ENCODE assay signal across 9 cellular contexts in the genomic region with DNA sequence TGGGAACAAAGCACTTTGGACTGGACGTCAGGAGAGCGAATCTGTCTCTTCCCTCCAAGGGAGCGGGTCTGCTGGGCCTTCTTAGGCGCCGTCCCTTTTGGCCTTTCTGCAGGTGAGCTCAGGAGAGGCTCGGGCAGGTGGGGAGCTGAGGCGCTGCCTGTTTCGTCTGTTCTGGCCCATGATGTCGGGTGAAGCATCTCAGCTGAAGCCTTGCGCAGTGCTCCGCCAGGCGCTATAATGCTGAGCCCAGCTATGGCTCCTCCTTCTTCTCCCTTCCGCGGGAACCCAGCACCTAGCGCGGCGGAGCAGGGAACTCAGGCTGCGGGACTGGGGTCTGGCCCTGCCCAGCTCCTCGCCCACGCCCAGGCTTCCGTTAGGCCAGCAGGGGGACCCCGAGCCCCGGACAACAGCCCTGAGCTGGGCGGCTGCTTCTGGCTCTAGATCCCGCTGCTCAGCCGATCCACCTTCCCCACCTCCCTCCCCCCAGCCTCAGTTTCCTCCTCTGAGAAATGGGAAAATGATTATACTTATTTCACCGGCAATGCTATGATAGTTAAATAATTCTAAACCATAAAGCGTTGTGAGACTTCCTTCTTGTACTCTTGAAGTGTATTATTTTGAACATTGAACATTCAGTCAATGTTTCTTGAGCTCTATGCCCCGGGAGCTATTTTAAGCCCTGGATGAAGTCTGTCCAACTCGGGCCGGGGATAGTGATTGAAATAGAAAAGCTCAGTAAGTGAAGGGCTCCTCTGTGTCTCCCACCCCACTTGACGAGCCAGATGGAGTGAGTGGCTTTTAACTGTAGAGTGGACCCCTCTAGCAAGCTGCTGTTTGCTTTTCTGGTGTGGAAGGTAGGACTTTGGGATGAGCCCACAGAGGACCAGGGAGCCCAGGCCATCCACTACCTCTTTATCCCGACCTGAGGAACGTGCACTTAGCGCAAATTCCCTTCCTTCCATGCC. TPM values are rescaled to one million over a fixed set of nuclear protein-coding genes. Genes with fewer than 3 reads are reported as not detected.
DNase-seq lines count a peak whose midpoint lies in the region; ATAC-seq and TF ChIP-seq lines count a peak whose summit lies in the region.
"Had no signal": no experiment of that assay in that cellular context is flagged by ENCODE, and none has a peak within 500 bp of the region (broad histone marks: within the 10 kb centered on the region; RNA-seq: fewer than 3 reads in every experiment).

No MANE protein-coding gene starts in this region.

- no peaks in the 10 kb centered on the region for H3K36me3 Mint-ChIP-seq in activated T-cell treated with anti-CD3 and anti-CD28 coated beads, Interleukin-2, amount 50 U/mL, for 4 hours (ENCODE audit: insufficient read depth)
- H3K36me3 Mint-ChIP-seq in nephron (ENCODE audit: low read depth), result no peaks in the 10 kb centered on the region

- H3K4me1 Mint-ChIP-seq in activated T-cell treated with anti-CD3 and anti-CD28 coated beads, Interleukin-2, amount 50 U/mL, for 4 hours (ENCODE audit: low read depth), result no peaks in the 10 kb centered on the region
- H3K4me1 Mint-ChIP-seq in nephron, result peaks cover 46% of the 10 kb centered on the region

- intact Hi-C loops in aorta (cut with DNase I), result loop anchor here (1.0 to 5.0 kb wide), 2 partner anchors 99 kb away; no protein-coding TSS in a partner anchor

- H3K4me1 ChIP-seq in aorta (ENCODE audit: control insufficient read depth in 1 of 2, insufficient read depth in 2 of 2, low read length in 2 of 2), result no peaks in the 10 kb centered on the region

- no peaks in the 10 kb centered on the region for H3K36me3 ChIP-seq in aorta (ENCODE audit: control insufficient read depth in 1 of 2, insufficient read depth in 2 of 2, low read length in 1 of 2)

- peaks cover 54% of the 10 kb centered on the region for H3K27me3 Mint-ChIP-seq in activated T-cell treated with anti-CD3 and anti-CD28 coated beads, Interleukin-2, amount 50 U/mL, for 4 hours (ENCODE audit: low read depth)
- peaks cover 36% of the 10 kb centered on the region for H3K27me3 Mint-ChIP-seq in nephron (ENCODE audit: low read depth)

- peak; percentile 37 to 38 for ATAC-seq in activated T-cell treated with anti-CD3 and anti-CD28 coated beads, Interleukin-2, amount 50 U/mL, for 4 hours
- peak; percentile 88 for ATAC-seq in aorta (ENCODE audit: low FRiP score)
- ATAC-seq in GM18873 (IDR thresholded peaks at IDR 0.05; ENCODE audit: low FRiP score, unreplicated experiment), result no peak

- no peak overlapping the region for H3K4me3 Mint-ChIP-seq in activated T-cell treated with anti-CD3 and anti-CD28 coated beads, Interleukin-2, amount 50 U/mL, for 4 hours
- H3K4me3 Mint-ChIP-seq in nephron, result peak overlapping the region in 1 of 3 experiments; percentile 3

- no peak for DNase-seq in activated T-cell treated with anti-CD3 and anti-CD28 coated beads, Interleukin-2, amount 50 U/mL, for 4 hours
- DNase-seq in activated T-cell treated with anti-CD3 and anti-CD28 coated beads for 4 hours (no peak), NCI-H1048 (lab: John Stamatoyannopoulos, UW) (peak; percentile 16), UCSD-AML1 (lab: John Stamatoyannopoulos, UW; ENCODE audit: unreplicated experiment) (peak; percentile 56), fibroblast of peridontal ligament (ENCODE audit: extremely low read depth) (peak; percentile 53), aorta (peak; percentile 77 to 92)

- H3K4me3 ChIP-seq in aorta (ENCODE audit: low read length in 2 of 2), result no peak overlapping the region

- H3K9me3 ChIP-seq in aorta (ENCODE audit: control insufficient read depth, low read length), result no peaks in the 10 kb centered on the region

- peak; percentile 87 to 92 (median 89) for TF ChIP-seq CTCF in nephron (IDR thresholded peaks at IDR 0.05; ENCODE audit: unreplicated experiment in 3 of 3)

- H3K27me3 ChIP-seq in aorta (ENCODE audit: control insufficient read depth in 1 of 2, insufficient read depth in 2 of 2, low read length in 1 of 2), result no peaks in the 10 kb centered on the region

- no peaks in the 10 kb centered on the region for H3K9me3 Mint-ChIP-seq in activated T-cell treated with anti-CD3 and anti-CD28 coated beads, Interleukin-2, amount 50 U/mL, for 4 hours
- no peaks in the 10 kb centered on the region for H3K9me3 Mint-ChIP-seq in nephron

- 16% methylated on average over 35 of the region's 35 CpGs for WGBS in aorta, 2 donors

- H3K27ac ChIP-seq in aorta (ENCODE audit: low read depth in 1 of 2, low read length in 2 of 2), result no peak overlapping the region
- H3K27ac ChIP-seq: epithelial cell of prostate had no signal

- H3K27ac Mint-ChIP-seq in nephron, result peak overlapping the region in 2 of 3 experiments; percentile 1 to 54

RNA-seq across cellular contexts. Expression of gene ADORA1, which starts 9.6 kb away (rescaled TPM):
- under 1 TPM in 1 of 3 donors, not detected in 2; 0.10 TPM for total RNA-seq in activated T-cell treated with anti-CD3 and anti-CD28 coated beads, Interleukin-2, amount 50 U/mL, for 4 hours
- total RNA-seq in aorta, result 1 to 10 TPM in 1 of 2 donors, under 1 TPM in 1; 0.71 to 2.5 TPM
- polyA plus RNA-seq in aorta, result not detected

RNA-seq across cellular contexts. Expression of gene MYOG, which starts 32.1 kb away (rescaled TPM):
- total RNA-seq in activated T-cell treated with anti-CD3 and anti-CD28 coated beads, Interleukin-2, amount 50 U/mL, for 4 hours, result not detected
- total RNA-seq in aorta, result not detected
- polyA plus RNA-seq in aorta, result not detected

RNA-seq across cellular contexts. Expression of gene MYBPH, which starts 57.7 kb away (rescaled TPM):
- total RNA-seq in activated T-cell treated with anti-CD3 and anti-CD28 coated beads, Interleukin-2, amount 50 U/mL, for 4 hours, result not detected
- not detected for total RNA-seq in aorta
- polyA plus RNA-seq in aorta, result not detected

Comparison
In these comparisons a context has a peak if more than half of its experiments do, and no peak if none do; other contexts are left out.
1. DNase-seq: peak in NCI-H1048 (single experiment), UCSD-AML1 (single experiment), fibroblast of peridontal ligament (single experiment) and aorta (2 of 2); none in activated T-cell treated with anti-CD3 and anti-CD28 coated beads, Interleukin-2, amount 50 U/mL, for 4 hours (single experiment) and activated T-cell treated with anti-CD3 and anti-CD28 coated beads for 4 hours (single experiment).